19 cellular contexts compared by ENCODE assay signal in genomic region chr3:130729154-130729553, GRCh38. TPM values are rescaled to one million over a fixed set of nuclear protein-coding genes. Genes with fewer than 3 reads are reported as not detected.
A peak's percentile ranks its signal among the peaks of the same experiment; 100 is the strongest.
DNase-seq lines count a peak whose midpoint lies in the region; ATAC-seq and TF ChIP-seq lines count a peak whose summit lies in the region.
"Had no signal": no experiment of that assay in that cellular context is flagged by ENCODE, and none has a peak within 500 bp of the region (broad histone marks: within the 10 kb centered on the region; RNA-seq: fewer than 3 reads in every experiment).

No MANE protein-coding gene starts in this region.

- CTCF ChIA-PET in Caco-2 (lab: Charles Lee), result interaction anchor here (1.3 kb wide), 1 partner anchor 164 kb away, joined by 3 read pairs; no protein-coding TSS in a partner anchor

- H3K4me1 ChIP-seq in CD4-positive, CD25-positive, alpha-beta regulatory T cell (ENCODE audit: control insufficient read depth, insufficient read depth, low read length, poor library complexity, severe bottlenecking), result no peaks in the 10 kb centered on the region
- H3K4me1 ChIP-seq in hepatocyte (ENCODE audit: insufficient read depth) (peaks cover 6% of the 10 kb centered on the region), psoas muscle (peaks cover 18% of the 10 kb centered on the region), Caco-2 (peaks cover 17% of the 10 kb centered on the region)

- H3K36me3 ChIP-seq in CD4-positive, CD25-positive, alpha-beta regulatory T cell (ENCODE audit: control insufficient read depth, insufficient read depth, low read length), result peaks cover 39% of the 10 kb centered on the region
- no peaks in the 10 kb centered on the region for H3K36me3 ChIP-seq in hepatocyte (replicated peaks; ENCODE audit: insufficient read depth, low read depth)
- H3K36me3 ChIP-seq in psoas muscle (ENCODE audit: insufficient read depth in 1 of 2, low read depth in 1 of 2), result peaks cover 6 to 29% of the 10 kb centered on the region in 2 donors
- H3K36me3 ChIP-seq in Caco-2 (ENCODE audit: control insufficient read depth, insufficient read depth, low read length), result peaks cover 1% of the 10 kb centered on the region; the same call in 1 of the 2 replicates

- TF ChIP-seq CTCF in hepatocyte (IDR thresholded peaks at IDR 0.05; ENCODE audit: poor library complexity) (no peak), psoas muscle (IDR thresholded peaks at IDR 0.05) (no peak), Caco-2 (IDR thresholded peaks at IDR 0.05; ENCODE audit: insufficient read depth in 1 of 2, low read depth in 1 of 2, low read length in 1 of 2, severe bottlenecking in 1 of 2, unreplicated experiment in 1 of 2) (no peak)

- BruUV-seq in Caco-2 (replicated peaks; lab: Mats Ljungman, UMichigan), result no TSS peak

- H3K9me3 Mint-ChIP-seq in CD4-positive, CD25-positive, alpha-beta regulatory T cell, result no peaks in the 10 kb centered on the region
- no peaks in the 10 kb centered on the region for H3K9me3 Mint-ChIP-seq in Caco-2 (ENCODE audit: unreplicated experiment)
- H3K9me3 Mint-ChIP-seq: activated naive CD4-positive, alpha-beta T cell treated with anti-CD3 and anti-CD28 coated beads, Interleukin-2, amount 10 ng/mL, durations not matched to agents 7 days and 5 days; stimulated activated naive B cell treated with anti-CD40 and anti-IgM and Interleukin-4, amounts not matched to agents 10 μg/mL and 1 μg/mL and 100 μg/mL, for 72 hours had no signal

- POLR2A ChIA-PET in Caco-2 (lab: Charles Lee), result interaction anchor here (0.6 kb wide), 1 partner anchor 296 kb away, joined by 3 read pairs; no protein-coding TSS in a partner anchor

- intact Hi-C loops in psoas muscle (cut with DNase I) (no loop called here), Caco-2 (cut with micrococcal nuclease; ENCODE audit: unreplicated experiment) (no loop called here)

- peak overlapping the region; percentile 60 for H3K4me2 ChIP-seq in hepatocyte

- no peak overlapping the region for H3K27ac ChIP-seq in CD4-positive, CD25-positive, alpha-beta regulatory T cell (ENCODE audit: insufficient read depth, low read length, poor library complexity, severe bottlenecking)
- H3K27ac ChIP-seq in hepatocyte, result no peak overlapping the region
- H3K27ac ChIP-seq in psoas muscle, result peak overlapping the region; percentile 80
- H3K27ac ChIP-seq in substantia nigra (ENCODE audit: low read depth, low read length, poor library complexity, severe bottlenecking), result no peak overlapping the region

- H2AFZ ChIP-seq in hepatocyte, result no peak overlapping the region

- H3K36me3 Mint-ChIP-seq in CD4-positive, CD25-positive, alpha-beta regulatory T cell, result peaks cover 32% of the 10 kb centered on the region
- peaks cover 10% of the 10 kb centered on the region for H3K36me3 Mint-ChIP-seq in Caco-2 (ENCODE audit: insufficient read depth, unreplicated experiment)

- H3K9me3 ChIP-seq in CD4-positive, CD25-positive, alpha-beta regulatory T cell (ENCODE audit: control insufficient read depth in 2 of 2, low read length in 2 of 2), result no peaks in the 10 kb centered on the region
- H3K9me3 ChIP-seq in hepatocyte (ENCODE audit: low read depth) (no peaks in the 10 kb centered on the region), psoas muscle (no peaks in the 10 kb centered on the region), Caco-2 (no peaks in the 10 kb centered on the region)
- H3K9me3 ChIP-seq: right atrium auricular region had no signal

- no peak overlapping the region for H3K4me3 Mint-ChIP-seq in CD4-positive, CD25-positive, alpha-beta regulatory T cell
- H3K4me3 Mint-ChIP-seq in Caco-2 (ENCODE audit: unreplicated experiment), result no peak overlapping the region
- H3K4me3 Mint-ChIP-seq: activated naive CD4-positive, alpha-beta T cell treated with anti-CD3 and anti-CD28 coated beads, Interleukin-2, amount 10 ng/mL, durations not matched to agents 7 days and 5 days; stimulated activated naive B cell treated with anti-CD40 and anti-IgM and Interleukin-4, amounts not matched to agents 10 μg/mL and 1 μg/mL and 100 μg/mL, for 72 hours had no signal

- H3K27ac Mint-ChIP-seq in CD4-positive, CD25-positive, alpha-beta regulatory T cell, result peak overlapping the region in 2 of 3 donors; percentile 25 to 85
- no peak overlapping the region for H3K27ac Mint-ChIP-seq in Caco-2 (ENCODE audit: unreplicated experiment)
- H3K27ac Mint-ChIP-seq: activated naive CD4-positive, alpha-beta T cell treated with anti-CD3 and anti-CD28 coated beads, Interleukin-2, amount 10 ng/mL, durations not matched to agents 7 days and 5 days; stimulated activated naive B cell treated with anti-CD40 and anti-IgM and Interleukin-4, amounts not matched to agents 10 μg/mL and 1 μg/mL and 100 μg/mL, for 72 hours had no signal

- H3K27me3 Mint-ChIP-seq in CD4-positive, CD25-positive, alpha-beta regulatory T cell, result no peaks in the 10 kb centered on the region
- H3K27me3 Mint-ChIP-seq in Caco-2 (ENCODE audit: insufficient read depth, unreplicated experiment), result no peaks in the 10 kb centered on the region
- H3K27me3 Mint-ChIP-seq: activated naive CD4-positive, alpha-beta T cell treated with anti-CD3 and anti-CD28 coated beads, Interleukin-2, amount 10 ng/mL, durations not matched to agents 7 days and 5 days; stimulated activated naive B cell treated with anti-CD40 and anti-IgM and Interleukin-4, amounts not matched to agents 10 μg/mL and 1 μg/mL and 100 μg/mL, for 72 hours had no signal

- no peak overlapping the region for H3K4me3 ChIP-seq in CD4-positive, CD25-positive, alpha-beta regulatory T cell (ENCODE audit: low read depth, low read length)
- H3K4me3 ChIP-seq in hepatocyte (no peak overlapping the region), psoas muscle (no peak overlapping the region), Caco-2 (ENCODE audit: low read depth, low read length) (no peak overlapping the region)
- H3K4me3 ChIP-seq: right atrium auricular region had no signal

- peaks cover 4 to 16% (median 15%) of the 10 kb centered on the region in 4 donors for H3K4me1 Mint-ChIP-seq in CD4-positive, CD25-positive, alpha-beta regulatory T cell
- peaks cover 6% of the 10 kb centered on the region for H3K4me1 Mint-ChIP-seq in Caco-2 (ENCODE audit: low read depth, unreplicated experiment)

- H3K27me3 ChIP-seq in CD4-positive, CD25-positive, alpha-beta regulatory T cell (ENCODE audit: control insufficient read depth, insufficient read depth, low read length), result no peaks in the 10 kb centered on the region
- H3K27me3 ChIP-seq in hepatocyte (no peaks in the 10 kb centered on the region), psoas muscle (ENCODE audit: insufficient read depth in 3 of 3, low read length in 2 of 3) (no peaks in the 10 kb centered on the region), Caco-2 (replicated peaks; ENCODE audit: control insufficient read depth, insufficient read depth, low read length) (no peaks in the 10 kb centered on the region)
- H3K27me3 ChIP-seq: right atrium auricular region had no signal

- WGBS in hepatocyte (ENCODE audit: low lambda C conversion rate, missing lambda C conversion rate), result 44% methylated on average over 2 of the region's 2 CpGs
- 38 to 62% (median 46%) methylated on average over 2 of the region's 2 CpGs for WGBS in psoas muscle, 3 donors

- peaks cover 3% of the 10 kb centered on the region for H3K79me2 ChIP-seq in hepatocyte

- no peaks in the 10 kb centered on the region for H3K9me2 ChIP-seq in hepatocyte (replicated peaks; ENCODE audit: insufficient read depth)

- no peak for ATAC-seq in CD4-positive, CD25-positive, alpha-beta regulatory T cell (ENCODE audit: low read depth in 2 of 2)
- no peak for ATAC-seq in psoas muscle
- ATAC-seq in GM18511 (IDR thresholded peaks at IDR 0.05; ENCODE audit: unreplicated experiment), result no peak
- ATAC-seq: stimulated activated naive B cell treated with anti-CD40 and anti-IgM and Interleukin-4, amounts not matched to agents 10 μg/mL and 1 μg/mL and 100 μg/mL, for 72 hours had no signal

- DNase-seq in CD4-positive, CD25-positive, alpha-beta regulatory T cell, result no peak
- DNase-seq in HuH-7 (ENCODE audit: low spot score) (peak; percentile 9), hepatocyte (ENCODE audit: low spot score) (peak; percentile 9), psoas muscle (no peak), NCI-H510A (lab: John Stamatoyannopoulos, UW) (no peak), Caco-2 (no peak), substantia nigra (lab: John Stamatoyannopoulos, UW) (no peak)
- DNase-seq: activated naive CD4-positive, alpha-beta T cell treated with anti-CD3 and anti-CD28 coated beads, Interleukin-2, amount 10 ng/mL, durations not matched to agents 7 days and 5 days; activated T-cell treated with anti-CD3 and anti-CD28 coated beads for 4 hours; islet precursor cell; KG1; mesenchymal stem cell; NCI-H2029; NCI-H345; RPMI8226; stimulated activated naive B cell treated with anti-CD40 and anti-IgM and Interleukin-4, amounts not matched to agents 10 μg/mL and 1 μg/mL and 100 μg/mL, for 72 hours; trophoblast cell had no signal

- no peaks in the 10 kb centered on the region for H4K20me1 ChIP-seq in hepatocyte (ENCODE audit: insufficient read depth, poor library complexity, severe bottlenecking)

RNA-seq across cellular contexts. Expression of gene PIK3R4, which starts 17.5 kb away (rescaled TPM):
- total RNA-seq in CD4-positive, CD25-positive, alpha-beta regulatory T cell, result 18.9 TPM
- polyA plus RNA-seq in CD4-positive, CD25-positive, alpha-beta regulatory T cell, result 10 to 100 TPM; 18.1 to 30.1 (median 20.8) TPM
- 33.3 and 34.9 TPM in 2 replicates for total RNA-seq in hepatocyte
- polyA plus RNA-seq in hepatocyte, result 17.0 and 17.1 TPM in 2 replicates
- total RNA-seq in psoas muscle, result 10 to 100 TPM; 11.0 to 14.1 (median 13.2) TPM
- polyA plus RNA-seq in psoas muscle, result 10 to 100 TPM; 16.7 to 20.3 (median 19.4) TPM
- total RNA-seq in Caco-2 (2022), result 20.0 and 23.1 TPM in 2 replicates

Comparison
In these comparisons a context has a peak if more than half of its experiments do, and no peak if none do; other contexts are left out.
1. DNase-seq: peak in HuH-7 (single experiment) and hepatocyte (single experiment); none in CD4-positive, CD25-positive, alpha-beta regulatory T cell (0 of 3), psoas muscle (0 of 2), NCI-H510A (single experiment), Caco-2 (0 of 2) and substantia nigra (0 of 49).